2 cellular contexts compared by ENCODE assay signal in genomic region chr12:53952871-53953734, GRCh38.
TF ChIP-seq lines count a peak whose summit lies in the region.

No MANE protein-coding gene starts in this region.

TF ChIP-seq in IMR-90, 13 proteins besides CTCF, POLR2A, EP300 and RAD21:
- TF ChIP-seq NFE2L2 (IDR thresholded peaks at IDR 0.05; ENCODE audit: low read depth, low read length) (no peak), MAZ (IDR thresholded peaks at IDR 0.05; ENCODE audit: borderline replicate concordance, low read depth, low read length) (no peak), BHLHE40 (IDR thresholded peaks at IDR 0.05; ENCODE audit: low read depth, low read length) (no peak), CHD1 (IDR thresholded peaks at IDR 0.05; ENCODE audit: low read depth, low read length) (no peak), USF2 (IDR thresholded peaks at IDR 0.05; ENCODE audit: low read depth, low read length) (no peak), SMC3 (IDR thresholded peaks at IDR 0.05; ENCODE audit: low read depth, low read length) (no peak), FOS (IDR thresholded peaks at IDR 0.05; ENCODE audit: low read depth, low read length) (no peak), ELK1 (IDR thresholded peaks at IDR 0.05; ENCODE audit: borderline replicate concordance, low read depth, low read length) (no peak), CEBPB (IDR thresholded peaks at IDR 0.05; ENCODE audit: low read depth, low read length) (no peak), RFX5 (IDR thresholded peaks at IDR 0.05; ENCODE audit: low read depth, low read length) (no peak), MAFK (IDR thresholded peaks at IDR 0.05; ENCODE audit: low read depth, low read length) (no peak)

TF ChIP-seq in K562, 482 proteins besides CTCF, POLR2A, EP300 and RAD21:
- TF ChIP-seq SREBF1 (IDR thresholded peaks at IDR 0.05; ENCODE audit: borderline replicate concordance, low read depth, low read length) (no peak), CBX8 (IDR thresholded peaks at IDR 0.05; ENCODE audit: borderline replicate concordance, extremely low read depth, low read depth, low read length, poor library complexity, severe bottlenecking) (peak; percentile 65), SAFB2 (IDR thresholded peaks at IDR 0.05; ENCODE audit: borderline replicate concordance, low read depth, low read length, severe bottlenecking) (no peak)
